8 cellular contexts compared by ENCODE assay signal in the genomic region with DNA sequence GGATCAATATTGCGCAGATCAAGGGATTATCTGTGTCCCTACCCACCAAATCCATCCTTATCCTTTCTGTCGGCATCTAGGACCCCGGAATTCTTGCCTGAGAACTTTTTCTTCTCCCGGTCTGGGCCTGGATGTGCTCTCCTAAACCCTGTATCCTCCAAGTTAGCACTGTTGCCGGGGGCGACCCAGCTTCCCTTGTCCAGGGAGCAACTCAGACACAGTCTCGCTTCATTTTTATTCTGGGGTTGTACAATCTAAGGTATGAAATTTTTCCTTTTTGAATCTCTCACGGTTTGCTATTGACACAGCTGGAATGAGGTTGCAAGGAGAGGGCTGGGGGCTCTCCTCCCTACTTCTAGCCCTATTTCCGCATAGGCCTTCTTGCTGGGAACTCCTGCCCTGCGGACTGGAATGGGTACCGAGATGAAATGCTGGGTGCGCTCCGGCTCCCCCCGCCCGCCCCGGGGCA. TPM values are rescaled to one million over a fixed set of nuclear protein-coding genes. Genes with fewer than 3 reads are reported as not detected.
DNase-seq lines count a peak whose midpoint lies in the region; ATAC-seq and TF ChIP-seq lines count a peak whose summit lies in the region.

No MANE protein-coding gene starts in this region.

- peak overlapping the region; percentile 99 for H3K4me3 Mint-ChIP-seq in endothelial cell (ENCODE audit: unreplicated experiment)

- H3K36me3 ChIP-seq in NT2/D1 (ENCODE audit: insufficient read depth, insufficient read length, low read length) = peaks cover 22% of the 10 kb centered on the region
- H3K36me3 ChIP-seq in neutrophil = peaks cover 7% of the 10 kb centered on the region

- ATAC-seq in GM21447 (IDR thresholded peaks at IDR 0.05; ENCODE audit: unreplicated experiment) = no peak

- peak overlapping the region; percentile 78 for H3K27ac ChIP-seq in neutrophil

- H3K27me3 ChIP-seq in NT2/D1 (ENCODE audit: insufficient read depth, insufficient read length) (no peaks in the 10 kb centered on the region), neutrophil (no peaks in the 10 kb centered on the region)

- H3K9me3 Mint-ChIP-seq in endothelial cell (ENCODE audit: unreplicated experiment) = no peaks in the 10 kb centered on the region

- peak overlapping the region; percentile 90 for H3K27ac Mint-ChIP-seq in endothelial cell (ENCODE audit: unreplicated experiment)

- peak overlapping the region; percentile 92 for H3K4me3 ChIP-seq in NT2/D1 (ENCODE audit: insufficient read length, low read depth)
- H3K4me3 ChIP-seq in neutrophil (ENCODE audit: low read depth in 1 of 2, low read length in 1 of 2) = peak overlapping the region; percentile 73 to 79

- peaks cover 15% of the 10 kb centered on the region for H3K27me3 Mint-ChIP-seq in endothelial cell (ENCODE audit: unreplicated experiment)

- peak overlapping the region; percentile 94 for H3K9ac ChIP-seq in NT2/D1 (ENCODE audit: insufficient read length, low read depth)

- H3K36me3 Mint-ChIP-seq in endothelial cell (ENCODE audit: low read depth, unreplicated experiment) = peaks cover 34% of the 10 kb centered on the region

- peak; percentile 79 for DNase-seq in DMS 273 (lab: John Stamatoyannopoulos, UW; ENCODE audit: unreplicated experiment)
- DNase-seq in DMS 273 treated with DMSO at 0.1 percent for 48 hours (lab: John Stamatoyannopoulos, UW) = no peak
- no peak for DNase-seq in NT2/D1 (ENCODE audit: low read depth, low spot score)
- DNase-seq in endothelial cell (ENCODE audit: low spot score) = peak; percentile 31
- DNase-seq in effector CD4-positive, alpha-beta T cell = no peak
- DNase-seq in activated effector memory CD4-positive, alpha-beta T cell treated with Interleukin-2 at 50 U/mL for 16 hours = no peak

- TF ChIP-seq CTCF in endothelial cell (IDR thresholded peaks at IDR 0.05; ENCODE audit: unreplicated experiment) (no peak), neutrophil (IDR thresholded peaks at IDR 0.05) (no peak)

- peaks cover 40% of the 10 kb centered on the region for H3K4me1 Mint-ChIP-seq in endothelial cell (ENCODE audit: unreplicated experiment)

- no peaks in the 10 kb centered on the region for H3K9me3 ChIP-seq in NT2/D1 (ENCODE audit: insufficient read depth, low read length)
- no peaks in the 10 kb centered on the region for H3K9me3 ChIP-seq in neutrophil

- H3K4me1 ChIP-seq in NT2/D1 (ENCODE audit: insufficient read depth, insufficient read length) (no peaks in the 10 kb centered on the region), neutrophil (ENCODE audit: control insufficient read depth in 1 of 2, insufficient read depth in 1 of 2, low read depth in 1 of 2, low read length in 1 of 2) (peaks cover 19 to 31% of the 10 kb centered on the region in 2 experiments)

RNA-seq across cellular contexts. Expression of gene PNP, which starts 0.4 kb away (rescaled TPM):
- total RNA-seq in endothelial cell (ENCODE audit: unreplicated experiment) = 322 TPM

RNA-seq across cellular contexts. Expression of gene PIP4P1, which starts 7.6 kb away (rescaled TPM):
- 36.8 TPM for total RNA-seq in endothelial cell (ENCODE audit: unreplicated experiment)

RNA-seq across cellular contexts. Expression of gene APEX1, which starts 13.8 kb away (rescaled TPM):
- 230 TPM for total RNA-seq in endothelial cell (ENCODE audit: unreplicated experiment)

RNA-seq across cellular contexts. Expression of gene OSGEP, which starts 14.2 kb away (rescaled TPM):
- total RNA-seq in endothelial cell (ENCODE audit: unreplicated experiment) = 46.1 TPM

RNA-seq across cellular contexts. Expression of gene KLHL33, which starts 32.8 kb away (rescaled TPM):
- total RNA-seq in endothelial cell (ENCODE audit: unreplicated experiment) = 0.08 TPM

Comparison
In these comparisons a context has a peak if more than half of its experiments do, and no peak if none do; other contexts are left out.
1. DNase-seq: peak in DMS 273 (single experiment) and endothelial cell (single experiment); none in DMS 273 treated with DMSO at 0.1 percent for 48 hours (single experiment), NT2/D1 (single experiment), effector CD4-positive, alpha-beta T cell (single experiment) and activated effector memory CD4-positive, alpha-beta T cell treated with Interleukin-2 at 50 U/mL for 16 hours (single experiment).